19 cellular contexts compared by ENCODE assay signal in genomic region chr4:9735515-9735914, GRCh38. TPM values are rescaled to one million over a fixed set of nuclear protein-coding genes. Genes with fewer than 3 reads are reported as not detected.
DNase-seq lines count a peak whose midpoint lies in the region; ATAC-seq, FAIRE-seq and TF ChIP-seq lines count a peak whose summit lies in the region.
"Had no signal": no experiment of that assay in that cellular context is flagged by ENCODE, and none has a peak within 500 bp of the region (broad histone marks: within the 10 kb centered on the region; RNA-seq: fewer than 3 reads in every experiment).

No MANE protein-coding gene starts in this region.

- no peak for FAIRE-seq in HepG2 (lab: Jason Lieb, UNC)
- FAIRE-seq: G401.6, GM12891 had no signal

- TF ChIP-seq POLR2A in HepG2 (IDR thresholded peaks at IDR 0.05; ENCODE audit: insufficient read depth in 1 of 2, low read depth in 2 of 2, low read length in 2 of 2) (no peak), right lobe of liver (IDR thresholded peaks at IDR 0.05) (no peak)

- in situ Hi-C loops in HepG2 (cut with HindIII; ENCODE audit: extremely low pct_ligation_motif_present, low pct_unique_long_range_greater_than_20kb), result no loop called here

- WGBS in HepG2 (ENCODE audit: low lambda C conversion rate), result 25% methylated on average over 5 of the region's 5 CpGs
- 78% methylated on average over 5 of the region's 5 CpGs for WGBS in right lobe of liver (ENCODE audit: insufficient coverage, low coverage, low lambda C conversion rate, missing lambda C conversion rate)

- H3K4me3 ChIP-seq in HepG2 (replicated peaks in 1 of 3; ENCODE audit: insufficient read depth in 1 of 3, low read depth in 2 of 3, low read length in 3 of 3), result no peak overlapping the region
- no peak overlapping the region for H3K4me3 ChIP-seq in right lobe of liver
- H3K4me3 ChIP-seq: BLaER1 treated with 17β-estradiol and CSF1 and Interleukin-3, amounts not matched to agents 10 nM and 100 nM had no signal

- ATAC-seq in HepG2, result peak; percentile 47; the same call in 2 of the 3 replicates
- no peak for ATAC-seq in right lobe of liver
- peak; percentile 99 for ATAC-seq in WTC11
- no peak for ATAC-seq in HG02938 (IDR thresholded peaks at IDR 0.05; ENCODE audit: unreplicated experiment)
- ATAC-seq in GM18858 (IDR thresholded peaks at IDR 0.05; ENCODE audit: unreplicated experiment), result no peak
- ATAC-seq in stimulated activated naive CD8-positive, alpha-beta T cell treated with anti-CD3 and anti-CD28 coated beads, Interleukin-15, Interleukin-2, amounts not matched to agents 100 U/mL and 50 U/mL, for 24 hours, result no peak

- DNase-seq in HepG2 (ENCODE audit: low spot score) (no peak), right lobe of liver (no peak), WTC11 (ENCODE audit: low spot score) (no peak), iPS-NIHi11 (ENCODE audit: low spot score) (peak; percentile 4), GM20000 (ENCODE audit: low spot score) (no peak)
- DNase-seq in stimulated activated naive CD8-positive, alpha-beta T cell treated with anti-CD3 and anti-CD28 coated beads, Interleukin-15, Interleukin-2, amounts not matched to agents 100 U/mL and 50 U/mL, for 24 hours, result no peak
- DNase-seq: 8988T; ACHN; Calu3; CD4-positive, CD25-positive, alpha-beta regulatory T cell; DMS 273 treated with DMSO at 0.1 percent for 48 hours had no signal

- no peak overlapping the region for H3K27ac ChIP-seq in HepG2 (ENCODE audit: extremely low read length, insufficient read depth, low read length)
- H3K27ac ChIP-seq in right lobe of liver, result no peak overlapping the region
- H3K27ac ChIP-seq: BLaER1 treated with 17β-estradiol and CSF1 and Interleukin-3, amounts not matched to agents 10 nM and 100 nM had no signal

- no peaks in the 10 kb centered on the region for H3K79me2 ChIP-seq in HepG2 (ENCODE audit: insufficient read depth, low read length)

- H2AFZ ChIP-seq in HepG2 (ENCODE audit: low read length), result no peak overlapping the region

- H3K9me3 ChIP-seq in HepG2 (ENCODE audit: low read length) (no peaks in the 10 kb centered on the region), right lobe of liver (no peaks in the 10 kb centered on the region)
- H3K9me3 ChIP-seq: BLaER1 treated with 17β-estradiol and CSF1 and Interleukin-3, amounts not matched to agents 10 nM and 100 nM had no signal

- H3K27ac Mint-ChIP-seq in WTC11, result no peak overlapping the region
- H3K27ac Mint-ChIP-seq: CD4-positive, CD25-positive, alpha-beta regulatory T cell; IgD-negative memory B cell had no signal

- no peak for TF ChIP-seq RAD21 in HepG2 (CRISPR knock-in tag; IDR thresholded peaks at IDR 0.05)

- no TSS peak for BruUV-seq in HepG2 (replicated peaks; lab: Mats Ljungman, UMichigan)

- CTCF ChIA-PET in HepG2 (lab: Yijun Ruan, JAX; ENCODE audit: low intra/inter-chr PET ratio, low total read pairs) (no interaction called here), WTC11 (lab: Charles Lee) (interaction anchor here (1.5 to 1.6 kb wide), 2 partner anchors 31 to 32 kb away, joined by 3 to 4 read pairs; no protein-coding TSS in a partner anchor)

- H3K4me1 ChIP-seq in HepG2 (ENCODE audit: insufficient read depth, low read length), result no peaks in the 10 kb centered on the region
- H3K4me1 ChIP-seq in right lobe of liver, result no peaks in the 10 kb centered on the region

- H4K20me1 ChIP-seq in HepG2 (ENCODE audit: insufficient read depth, low read length), result no peaks in the 10 kb centered on the region
- H4K20me1 ChIP-seq: BLaER1 treated with 17β-estradiol and CSF1 and Interleukin-3, amounts not matched to agents 10 nM and 100 nM had no signal

- no peak for TF ChIP-seq CTCF in HepG2 (CRISPR knock-in tag; IDR thresholded peaks at IDR 0.05)
- no peak for TF ChIP-seq CTCF in right lobe of liver (IDR thresholded peaks at IDR 0.05)
- TF ChIP-seq CTCF in WTC11 (IDR thresholded peaks at IDR 0.05), result no peak
- TF ChIP-seq CTCF in GM20000 (IDR thresholded peaks at IDR 0.05; ENCODE audit: extremely low read depth, missing control alignments), result no peak

- no peaks in the 10 kb centered on the region for H3K9me3 Mint-ChIP-seq in WTC11
- H3K9me3 Mint-ChIP-seq: CD4-positive, CD25-positive, alpha-beta regulatory T cell had no signal

- TF ChIP-seq EP300 in HepG2 (IDR thresholded peaks at IDR 0.05; ENCODE audit: low read depth in 2 of 2, low read length in 2 of 2) (no peak), HepG2 (CRISPR knock-in tag; IDR thresholded peaks at IDR 0.05; ENCODE audit: borderline replicate concordance) (no peak)

- H3K4me3 Mint-ChIP-seq in WTC11, result no peak overlapping the region
- H3K4me3 Mint-ChIP-seq: CD4-positive, CD25-positive, alpha-beta regulatory T cell; IgD-negative memory B cell had no signal

- no peak overlapping the region for H3K4me2 ChIP-seq in HepG2 (ENCODE audit: low read depth, low read length)

- H3K27me3 ChIP-seq in HepG2 (ENCODE audit: control insufficient read depth in 1 of 2, insufficient read depth in 2 of 2, low read length in 2 of 2) (peaks cover 0 to 3% of the 10 kb centered on the region in 2 experiments; a peak in 1 of 5 replicates), right lobe of liver (no peaks in the 10 kb centered on the region)
- H3K27me3 ChIP-seq: BLaER1 treated with 17β-estradiol and CSF1 and Interleukin-3, amounts not matched to agents 10 nM and 100 nM had no signal

- H3K36me3 ChIP-seq in HepG2 (replicated peaks in 1 of 2; ENCODE audit: control insufficient read depth in 1 of 2, insufficient read depth in 2 of 2, low read length in 2 of 2), result no peaks in the 10 kb centered on the region
- H3K36me3 ChIP-seq in right lobe of liver, result no peaks in the 10 kb centered on the region
- H3K36me3 ChIP-seq: BLaER1 treated with 17β-estradiol and CSF1 and Interleukin-3, amounts not matched to agents 10 nM and 100 nM had no signal

- no peak overlapping the region for H3K9ac ChIP-seq in HepG2 (ENCODE audit: insufficient read depth, low read depth, low read length)
- H3K9ac ChIP-seq: BLaER1 treated with 17β-estradiol and CSF1 and Interleukin-3, amounts not matched to agents 10 nM and 100 nM had no signal

- H3K4me1 Mint-ChIP-seq in WTC11, result peaks cover 27% of the 10 kb centered on the region
- H3K4me1 Mint-ChIP-seq: CD4-positive, CD25-positive, alpha-beta regulatory T cell had no signal

- H3K27me3 Mint-ChIP-seq in WTC11 (ENCODE audit: low read depth), result peaks cover 3% of the 10 kb centered on the region; the same call in 1 of the 2 replicates
- H3K27me3 Mint-ChIP-seq: CD4-positive, CD25-positive, alpha-beta regulatory T cell had no signal

- 0 out of 2 replicates have a peak, but pooled peaks cover 3% of the 10 kb centered on the region for H3K36me3 Mint-ChIP-seq in WTC11
- H3K36me3 Mint-ChIP-seq: CD4-positive, CD25-positive, alpha-beta regulatory T cell; IgD-negative memory B cell had no signal

- intact Hi-C loops in HepG2 (cut with micrococcal nuclease; ENCODE audit: unreplicated experiment), result no loop called here
- intact Hi-C loops in right lobe of liver (cut with DNase I), result no loop called here

- POLR2A ChIA-PET in HepG2 (lab: Yijun Ruan, JAX), result no interaction called here
- POLR2A ChIA-PET in WTC11 (lab: Charles Lee), result no interaction called here

TF ChIP-seq in HepG2, 621 proteins besides CTCF, POLR2A, EP300 and RAD21 (continues in another document):
- TF ChIP-seq MXI1 (IDR thresholded peaks at IDR 0.05; ENCODE audit: borderline replicate concordance, low read depth, low read length) (no peak), ZNF10 (CRISPR knock-in tag; IDR thresholded peaks at IDR 0.05; ENCODE audit: borderline replicate concordance, low read depth) (no peak), SMARCE1 (IDR thresholded peaks at IDR 0.05; ENCODE audit: borderline replicate concordance) (no peak), ELF4 (CRISPR knock-in tag; IDR thresholded peaks at IDR 0.05; ENCODE audit: borderline replicate concordance) (no peak), ZNF431 (CRISPR knock-in tag; IDR thresholded peaks at IDR 0.05; ENCODE audit: borderline replicate concordance, low read depth) (no peak)

TF ChIP-seq in WTC11, 78 proteins besides CTCF, POLR2A, EP300 and RAD21 (continues in another document):
- TF ChIP-seq E2F5 (CRISPR knock-in tag; IDR thresholded peaks at IDR 0.05) (no peak), ZNF416 (CRISPR knock-in tag; IDR thresholded peaks at IDR 0.05) (no peak), ATF1 (CRISPR knock-in tag; IDR thresholded peaks at IDR 0.05) (no peak)

RNA-seq across cellular contexts. Expression of gene DRD5, which starts 45.9 kb away (rescaled TPM):
- not detected in 2 replicates for total RNA-seq in HepG2 (2016; rRNA removed; fragmentation: Illumina TruSeq; extraction: Trizol)
- not detected in 2 replicates for total RNA-seq in HepG2 (2016; cell fraction: cytosol; rRNA removed; fragmentation: Illumina TruSeq; extraction: Trizol; ENCODE audit: low read depth)
- not detected in 2 replicates for total RNA-seq in HepG2 (2016; cell fraction: insoluble cytoplasmic fraction; rRNA removed; fragmentation: Illumina TruSeq; extraction: Trizol)
- total RNA-seq in HepG2 (2016; cell fraction: membrane; rRNA removed; fragmentation: Illumina TruSeq; extraction: Trizol), result not detected in 2 replicates
- total RNA-seq in HepG2 (2016; cell fraction: nucleus; rRNA removed; fragmentation: Illumina TruSeq; extraction: Trizol), result not detected in 2 replicates
- not detected in 2 replicates for polyA plus RNA-seq in HepG2 (2011; rRNA removed)
- polyA plus RNA-seq in HepG2 (2011; cell fraction: cytosol; rRNA removed), result not detected in 2 replicates
- polyA plus RNA-seq in HepG2 (2011; cell fraction: nucleus; rRNA removed), result not detected in 2 replicates
- 0.09 and 0.13 TPM in 2 replicates for polyA plus RNA-seq in HepG2 (2012)
- polyA plus RNA-seq in HepG2 (2016; cell fraction: cytosol; fragmentation: Illumina TruSeq; extraction: Trizol; ENCODE audit: low read depth), result not detected in 2 replicates
- not detected in 2 replicates for polyA plus RNA-seq in HepG2 (2016; cell fraction: insoluble cytoplasmic fraction; fragmentation: Illumina TruSeq; extraction: Trizol; ENCODE audit: low read depth)
- not detected in 2 replicates for polyA plus RNA-seq in HepG2 (2016; cell fraction: membrane; fragmentation: Illumina TruSeq; extraction: Trizol; ENCODE audit: low read depth)
- polyA plus RNA-seq in HepG2 (2016; cell fraction: nucleus; fragmentation: Illumina TruSeq; extraction: Trizol; ENCODE audit: insufficient read depth, low read depth), result not detected in 2 replicates
- polyA minus RNA-seq in HepG2 (2011; rRNA and poly(A)+ RNA removed; ENCODE audit: low replicate concordance), result 0.18 TPM in 1 of 2 replicates, not detected in the other
- polyA minus RNA-seq in HepG2 (2011; cell fraction: cytosol; rRNA and poly(A)+ RNA removed), result not detected in 2 replicates
- not detected in 2 replicates for polyA minus RNA-seq in HepG2 (2011; cell fraction: nucleus; rRNA and poly(A)+ RNA removed)
- not detected for total RNA-seq in right lobe of liver
- 0.07 TPM in 2 of 3 replicates, not detected in the other for total RNA-seq in WTC11 (2021)
- total RNA-seq: Calu3; CD4-positive, CD25-positive, alpha-beta regulatory T cell; H4; HT-29 had no signal
- polyA plus RNA-seq: CD4-positive, CD25-positive, alpha-beta regulatory T cell; IgD-negative memory B cell had no signal

Comparison
In these comparisons a context has a peak if more than half of its experiments do, and no peak if none do; other contexts are left out.
1. ATAC-seq: peak in HepG2 (single experiment) and WTC11 (single experiment); none in right lobe of liver (0 of 4), HG02938 (single experiment), GM18858 (single experiment) and stimulated activated naive CD8-positive, alpha-beta T cell treated with anti-CD3 and anti-CD28 coated beads, Interleukin-15, Interleukin-2, amounts not matched to agents 100 U/mL and 50 U/mL, for 24 hours (single experiment).